8 cellular contexts compared by ENCODE assay signal in genomic region chr1:66980745-66981367, GRCh38. TPM values are rescaled to one million over a fixed set of nuclear protein-coding genes. Genes with fewer than 3 reads are reported as not detected.
DNase-seq lines count a peak whose midpoint lies in the region; ATAC-seq and TF ChIP-seq lines count a peak whose summit lies in the region.

No MANE protein-coding gene starts in this region.

- 81% methylated on average over 1 of the region's 1 CpG for WGBS in suprapubic skin

- H3K9me3 ChIP-seq in suprapubic skin, result no peaks in the 10 kb centered on the region

- no peaks in the 10 kb centered on the region for H3K4me1 ChIP-seq in suprapubic skin

- no peak for TF ChIP-seq POLR2A in suprapubic skin (IDR thresholded peaks at IDR 0.05)

- H3K27me3 Mint-ChIP-seq in activated T-cell treated with anti-CD3 and anti-CD28 coated beads, Interleukin-2, amount 50 U/mL, for 24 hours, result no peaks in the 10 kb centered on the region
- peaks cover 0 to 3% (median 0%) of the 10 kb centered on the region in 3 donors for H3K27me3 Mint-ChIP-seq in immature natural killer cell (ENCODE audit: low read depth in 3 of 3)

- no peak for TF ChIP-seq EP300 in suprapubic skin (IDR thresholded peaks at IDR 0.05)

- H3K9me3 Mint-ChIP-seq in activated T-cell treated with anti-CD3 and anti-CD28 coated beads, Interleukin-2, amount 50 U/mL, for 24 hours, result no peaks in the 10 kb centered on the region
- H3K9me3 Mint-ChIP-seq in immature natural killer cell, result no peaks in the 10 kb centered on the region

- no peaks in the 10 kb centered on the region for H3K27me3 ChIP-seq in suprapubic skin

- no peak for DNase-seq in activated T-cell treated with anti-CD3 and anti-CD28 coated beads, Interleukin-2, amount 50 U/mL, for 24 hours
- no peak for DNase-seq in activated T-cell treated with anti-CD3 and anti-CD28 coated beads, Interleukin-2, amount 50 U/mL, for 1 hour
- DNase-seq in immature natural killer cell, result no peak
- no peak for DNase-seq in suprapubic skin (ENCODE audit: low spot score in 2 of 2)
- no peak for DNase-seq in stimulated activated CD4-positive, alpha-beta T cell treated with anti-CD3 and anti-CD28 coated beads, Interleukin-4, amount 100 ng/mL, for 4 hours
- no peak for DNase-seq in DMS79 (lab: John Stamatoyannopoulos, UW)

- no peak overlapping the region for H3K4me3 ChIP-seq in suprapubic skin

- TF ChIP-seq CTCF in VCaP (conservative IDR thresholded peaks at IDR 0.05), result no peak
- no peak for TF ChIP-seq CTCF in suprapubic skin (IDR thresholded peaks at IDR 0.05)

- H3K27ac Mint-ChIP-seq in activated T-cell treated with anti-CD3 and anti-CD28 coated beads, Interleukin-2, amount 50 U/mL, for 24 hours, result peak overlapping the region; percentile 65
- peak overlapping the region; percentile 74 to 86 (median 84) for H3K27ac Mint-ChIP-seq in immature natural killer cell

- peak overlapping the region; percentile 53 for H3K4me3 Mint-ChIP-seq in activated T-cell treated with anti-CD3 and anti-CD28 coated beads, Interleukin-2, amount 50 U/mL, for 24 hours
- peak overlapping the region; percentile 15 to 82 (median 58) for H3K4me3 Mint-ChIP-seq in immature natural killer cell

- ATAC-seq in HG02973 (IDR thresholded peaks at IDR 0.05; ENCODE audit: unreplicated experiment), result no peak

- H3K4me1 Mint-ChIP-seq in activated T-cell treated with anti-CD3 and anti-CD28 coated beads, Interleukin-2, amount 50 U/mL, for 24 hours (ENCODE audit: low read depth), result peaks cover 48% of the 10 kb centered on the region
- peaks cover 8 to 18% of the 10 kb centered on the region in 2 donors for H3K4me1 Mint-ChIP-seq in immature natural killer cell

- H3K27ac ChIP-seq in VCaP, result peak overlapping the region; percentile 48
- peak overlapping the region; percentile 44 for H3K27ac ChIP-seq in suprapubic skin

- peaks cover 88% of the 10 kb centered on the region for H3K36me3 Mint-ChIP-seq in activated T-cell treated with anti-CD3 and anti-CD28 coated beads, Interleukin-2, amount 50 U/mL, for 24 hours (ENCODE audit: low read depth)
- H3K36me3 Mint-ChIP-seq in immature natural killer cell, result peaks cover 10 to 40% (median 17%) of the 10 kb centered on the region in 3 donors

- peaks cover 74% of the 10 kb centered on the region for H3K36me3 ChIP-seq in suprapubic skin

RNA-seq across cellular contexts. Expression of gene MIER1, which starts 56.1 kb away (rescaled TPM):
- 10 to 100 TPM; 24.0 to 48.7 (median 42.0) TPM for polyA plus RNA-seq in immature natural killer cell
- total RNA-seq in suprapubic skin, result 10 to 100 TPM; 17.1 to 43.2 (median 27.5) TPM

RNA-seq across cellular contexts. Expression of gene DNAI4, which starts 56.2 kb away (rescaled TPM):
- under 1 TPM in 2 of 3 donors, not detected in 1; 0.27 to 0.57 TPM for polyA plus RNA-seq in immature natural killer cell
- total RNA-seq in suprapubic skin, result 1 to 10 TPM; 1.5 to 3.7 (median 3.3) TPM
